Comparison of ENCODE assay signal across 11 cellular contexts in genomic region chr1:206053616-206054015, GRCh38. TPM values are rescaled to one million over a fixed set of nuclear protein-coding genes. Genes with fewer than 3 reads are reported as not detected.
DNase-seq lines count a peak whose midpoint lies in the region; ATAC-seq, FAIRE-seq and TF ChIP-seq lines count a peak whose summit lies in the region.
"Not testable (repeated sequence)": the region's sequence is repeated elsewhere in the genome, so short reads cannot be mapped to it uniquely, and the experiment has no call there.
"Had no signal": no experiment of that assay in that cellular context is flagged by ENCODE, and none has a peak within 500 bp of the region (broad histone marks: within the 10 kb centered on the region; RNA-seq: fewer than 3 reads in every experiment).

No MANE protein-coding gene starts in this region.

- peaks cover 43% of the 10 kb centered on the region for H3K4me1 Mint-ChIP-seq in activated CD4-positive, alpha-beta T cell treated with anti-CD3 and anti-CD28 coated beads, Interleukin-2, amount 10 ng/mL, durations not matched to agents 7 days and 5 days
- H3K4me1 Mint-ChIP-seq in nephron: not testable (repeated sequence)

- H3K9me3 ChIP-seq in Loucy (ENCODE audit: insufficient read depth, low read depth, low read length); esophagus squamous epithelium; HepG2 (ENCODE audit: low read length): not testable (repeated sequence)

- not testable (repeated sequence) for H3K9ac ChIP-seq in Loucy (ENCODE audit: low read depth, low read length, poor library complexity, severe bottlenecking)
- peak overlapping the region; percentile 76 for H3K9ac ChIP-seq in HepG2 (ENCODE audit: insufficient read depth, low read depth, low read length)

- H3K27ac ChIP-seq in esophagus squamous epithelium: peak overlapping the region in 3 of 4 donors; percentile 2 to 45 (median 34)
- H3K27ac ChIP-seq in HepG2 (ENCODE audit: extremely low read length, insufficient read depth, low read length): peak overlapping the region; percentile 86

- H3K27me3 Mint-ChIP-seq in activated CD4-positive, alpha-beta T cell treated with anti-CD3 and anti-CD28 coated beads, Interleukin-2, amount 10 ng/mL, durations not matched to agents 7 days and 5 days: not testable (repeated sequence)
- peaks cover 13% of the 10 kb centered on the region for H3K27me3 Mint-ChIP-seq in nephron (ENCODE audit: low read depth)

- H2AFZ ChIP-seq in Loucy (ENCODE audit: low read length); HepG2 (ENCODE audit: low read length): not testable (repeated sequence)

- not testable (repeated sequence) for H3F3A ChIP-seq in Loucy (ENCODE audit: low read depth)

- POLR2A ChIA-PET in activated CD4-positive, alpha-beta T cell treated with anti-CD3 and anti-CD28 coated beads, Interleukin-2, amount 10 ng/mL, durations not matched to agents 7 days and 5 days (lab: Charles Lee); HepG2 (lab: Yijun Ruan, JAX): not testable (repeated sequence)

- not testable (repeated sequence) for H3K36me3 Mint-ChIP-seq in activated CD4-positive, alpha-beta T cell treated with anti-CD3 and anti-CD28 coated beads, Interleukin-2, amount 10 ng/mL, durations not matched to agents 7 days and 5 days (ENCODE audit: low read depth); nephron (ENCODE audit: low read depth)

- not testable (repeated sequence) for TF ChIP-seq RAD21 in HepG2 (CRISPR knock-in tag; IDR thresholded peaks at IDR 0.05)

- not testable (repeated sequence) for H4K20me1 ChIP-seq in Loucy (ENCODE audit: insufficient read depth, low read length, poor library complexity, severe bottlenecking); HepG2 (ENCODE audit: insufficient read depth, low read length)

- WGBS in esophagus squamous epithelium, 2 donors: 70 to 90% methylated on average over 4 of the region's 4 CpGs
- 6% methylated on average over 4 of the region's 4 CpGs for WGBS in HepG2 (ENCODE audit: low lambda C conversion rate)

- H3K9me3 Mint-ChIP-seq in activated CD4-positive, alpha-beta T cell treated with anti-CD3 and anti-CD28 coated beads, Interleukin-2, amount 10 ng/mL, durations not matched to agents 7 days and 5 days; nephron: not testable (repeated sequence)

- peak overlapping the region; percentile 54 for H3K27ac Mint-ChIP-seq in activated CD4-positive, alpha-beta T cell treated with anti-CD3 and anti-CD28 coated beads, Interleukin-2, amount 10 ng/mL, durations not matched to agents 7 days and 5 days
- peak overlapping the region; percentile 3 to 73 (median 26) for H3K27ac Mint-ChIP-seq in nephron

- H3K4me1 ChIP-seq in Loucy (ENCODE audit: insufficient read depth, low read length, poor library complexity, severe bottlenecking) (peaks cover 38% of the 10 kb centered on the region), esophagus squamous epithelium (peaks cover 0 to 14% (median 10%) of the 10 kb centered on the region in 3 donors), HepG2 (ENCODE audit: insufficient read depth, low read length) (peaks cover 80% of the 10 kb centered on the region)

- H3K4me2 ChIP-seq in Loucy (ENCODE audit: low read depth, low read length, poor library complexity, severe bottlenecking) (peak overlapping the region; percentile 0), HepG2 (ENCODE audit: low read depth, low read length) (peak overlapping the region; percentile 94)

- not testable (repeated sequence) for FAIRE-seq in HepG2 (lab: Jason Lieb, UNC)

- in situ Hi-C loops in HepG2 (cut with HindIII; ENCODE audit: extremely low pct_ligation_motif_present, low pct_unique_long_range_greater_than_20kb): not testable (repeated sequence)

- H3K4me3 Mint-ChIP-seq in activated CD4-positive, alpha-beta T cell treated with anti-CD3 and anti-CD28 coated beads, Interleukin-2, amount 10 ng/mL, durations not matched to agents 7 days and 5 days: not testable (repeated sequence)
- H3K4me3 Mint-ChIP-seq in nephron: peak overlapping the region in 1 of 3 experiments; percentile 41

- CTCF ChIA-PET in activated CD4-positive, alpha-beta T cell treated with anti-CD3 and anti-CD28 coated beads, Interleukin-2, amount 10 ng/mL, durations not matched to agents 7 days and 5 days (lab: Charles Lee); HepG2 (lab: Yijun Ruan, JAX; ENCODE audit: low intra/inter-chr PET ratio, low total read pairs): not testable (repeated sequence)

- TF ChIP-seq CTCF in GM06990 (IDR thresholded peaks at IDR 0.05; ENCODE audit: insufficient read depth, low read length, poor library complexity, severe bottlenecking); Loucy (conservative IDR thresholded peaks at IDR 0.05; ENCODE audit: low read length); esophagus squamous epithelium (IDR thresholded peaks at IDR 0.05); HepG2 (CRISPR knock-in tag; IDR thresholded peaks at IDR 0.05); nephron (IDR thresholded peaks at IDR 0.05; ENCODE audit: unreplicated experiment in 3 of 3): not testable (repeated sequence)

- H3K79me2 ChIP-seq in Loucy (ENCODE audit: insufficient read depth, low read length): peaks cover 25% of the 10 kb centered on the region; the same call in 1 of the 2 replicates
- H3K79me2 ChIP-seq in HepG2 (ENCODE audit: insufficient read depth, low read length): peaks cover 49% of the 10 kb centered on the region

- H3K9me2 ChIP-seq in Loucy (replicated peaks; ENCODE audit: low read depth, low read length): not testable (repeated sequence)

- not testable (repeated sequence) for ATAC-seq in HepG2

- BruUV-seq in HepG2 (replicated peaks; lab: Mats Ljungman, UMichigan): not testable (repeated sequence)

- not testable (repeated sequence) for TF ChIP-seq POLR2A in esophagus squamous epithelium (IDR thresholded peaks at IDR 0.05); HepG2 (IDR thresholded peaks at IDR 0.05; ENCODE audit: insufficient read depth in 1 of 2, low read depth in 2 of 2, low read length in 2 of 2)

- H3K4me3 ChIP-seq in GM06990 (replicated peaks; ENCODE audit: low read depth, low read length): peak overlapping the region; percentile 72
- H3K4me3 ChIP-seq in Loucy (ENCODE audit: low read length, poor library complexity, severe bottlenecking): not testable (repeated sequence)
- H3K4me3 ChIP-seq in esophagus squamous epithelium: peak overlapping the region in 1 of 4 donors; percentile 45
- peak overlapping the region; percentile 59 to 78 (median 68) for H3K4me3 ChIP-seq in HepG2 (replicated peaks in 1 of 3; ENCODE audit: insufficient read depth in 1 of 3, low read depth in 2 of 3, low read length in 3 of 3)

- intact Hi-C loops in esophagus squamous epithelium (cut with DNase I); HepG2 (cut with micrococcal nuclease; ENCODE audit: unreplicated experiment): not testable (repeated sequence)

- not testable (repeated sequence) for H3K27me3 ChIP-seq in GM06990 (replicated peaks; ENCODE audit: control insufficient read depth, insufficient read depth, low read length); Loucy (ENCODE audit: insufficient read depth, low read length, poor library complexity, severe bottlenecking); esophagus squamous epithelium; HepG2 (ENCODE audit: control insufficient read depth in 1 of 2, insufficient read depth in 2 of 2, low read length in 2 of 2)

- not testable (repeated sequence) for DNase-seq in GM06990 (ENCODE audit: extremely low read depth, insufficient read length); activated CD4-positive, alpha-beta T cell treated with anti-CD3 and anti-CD28 coated beads, Interleukin-2, amount 10 ng/mL, durations not matched to agents 7 days and 5 days; esophagus squamous epithelium (lab: John Stamatoyannopoulos, UW); HepG2 (ENCODE audit: low spot score)
- DNase-seq in RPMI8226: peak; percentile 67

- TF ChIP-seq EP300 in HepG2 (IDR thresholded peaks at IDR 0.05; ENCODE audit: low read depth in 2 of 2, low read length in 2 of 2); HepG2 (CRISPR knock-in tag; IDR thresholded peaks at IDR 0.05; ENCODE audit: borderline replicate concordance): not testable (repeated sequence)

- H3K36me3 ChIP-seq in GM06990 (ENCODE audit: control insufficient read depth, insufficient read depth, low read length); esophagus squamous epithelium; HepG2 (replicated peaks in 1 of 2; ENCODE audit: control insufficient read depth in 1 of 2, insufficient read depth in 2 of 2, low read length in 2 of 2): not testable (repeated sequence)
- H3K36me3 ChIP-seq in Loucy (ENCODE audit: insufficient read depth, low read length): peaks cover 53% of the 10 kb centered on the region

RNA-seq across cellular contexts. Expression of gene RHEX, which starts 0.6 kb away (rescaled TPM):
- total RNA-seq in activated CD4-positive, alpha-beta T cell treated with anti-CD3 and anti-CD28 coated beads, Interleukin-2, amount 10 ng/mL, durations not matched to agents 7 days and 5 days: not detected
- total RNA-seq in esophagus squamous epithelium (10 to 100 TPM in 1 of 4 donors, 1 to 10 TPM in 1, under 1 TPM in 1, not detected in 1; 0.72 to 21.9 (median 4.5) TPM), HepG2 (2016; rRNA removed; fragmentation: Illumina TruSeq; extraction: Trizol) (1.6 and 2.7 TPM in 2 replicates)
- total RNA-seq in HepG2 (2016; cell fraction: cytosol; rRNA removed; fragmentation: Illumina TruSeq; extraction: Trizol; ENCODE audit: low read depth): 0.51 and 0.71 TPM in 2 replicates
- total RNA-seq in HepG2 (2016; cell fraction: insoluble cytoplasmic fraction; rRNA removed; fragmentation: Illumina TruSeq; extraction: Trizol): 1.9 and 3.2 TPM in 2 replicates
- 1.2 and 1.3 TPM in 2 replicates for total RNA-seq in HepG2 (2016; cell fraction: membrane; rRNA removed; fragmentation: Illumina TruSeq; extraction: Trizol)
- 9.2 and 9.4 TPM in 2 replicates for total RNA-seq in HepG2 (2016; cell fraction: nucleus; rRNA removed; fragmentation: Illumina TruSeq; extraction: Trizol)
- polyA plus RNA-seq in HepG2 (2011; rRNA removed): 1.3 and 1.4 TPM in 2 replicates
- 0.76 and 0.82 TPM in 2 replicates for polyA plus RNA-seq in HepG2 (2011; cell fraction: cytosol; rRNA removed)
- polyA plus RNA-seq in HepG2 (2011; cell fraction: nucleus; rRNA removed): 3.7 and 4.5 TPM in 2 replicates
- polyA plus RNA-seq in HepG2 (2012): 1.2 and 2.7 TPM in 2 replicates
- polyA plus RNA-seq in HepG2 (2016; cell fraction: cytosol; fragmentation: Illumina TruSeq; extraction: Trizol; ENCODE audit: low read depth): 0.32 and 0.57 TPM in 2 replicates
- polyA plus RNA-seq in HepG2 (2016; cell fraction: insoluble cytoplasmic fraction; fragmentation: Illumina TruSeq; extraction: Trizol; ENCODE audit: low read depth): 1.2 and 1.8 TPM in 2 replicates
- 0.90 and 1.1 TPM in 2 replicates for polyA plus RNA-seq in HepG2 (2016; cell fraction: membrane; fragmentation: Illumina TruSeq; extraction: Trizol; ENCODE audit: low read depth)
- 7.6 and 8.5 TPM in 2 replicates for polyA plus RNA-seq in HepG2 (2016; cell fraction: nucleus; fragmentation: Illumina TruSeq; extraction: Trizol; ENCODE audit: insufficient read depth, low read depth)
- polyA minus RNA-seq in HepG2 (2011; rRNA and poly(A)+ RNA removed; ENCODE audit: low replicate concordance): 2.5 TPM in 1 of 2 replicates, not detected in the other
- polyA minus RNA-seq in HepG2 (2011; cell fraction: cytosol; rRNA and poly(A)+ RNA removed): 1.4 TPM in 1 of 2 replicates, not detected in the other
- polyA minus RNA-seq in HepG2 (2011; cell fraction: nucleus; rRNA and poly(A)+ RNA removed): 7.7 and 10.4 TPM in 2 replicates
- total RNA-seq: CD8-positive, alpha-beta T cell; H7; PC-9 had no signal
- polyA plus RNA-seq: SK-N-SH had no signal

RNA-seq across cellular contexts. Expression of gene CTSE, which starts 29.9 kb away (rescaled TPM):
- total RNA-seq in activated CD4-positive, alpha-beta T cell treated with anti-CD3 and anti-CD28 coated beads, Interleukin-2, amount 10 ng/mL, durations not matched to agents 7 days and 5 days: not detected
- total RNA-seq in esophagus squamous epithelium (under 1 TPM in 3 of 4 donors, not detected in 1; 0.32 to 0.48 (median 0.38) TPM), HepG2 (2016; rRNA removed; fragmentation: Illumina TruSeq; extraction: Trizol) (0.69 and 0.95 TPM in 2 replicates)
- total RNA-seq in HepG2 (2016; cell fraction: cytosol; rRNA removed; fragmentation: Illumina TruSeq; extraction: Trizol; ENCODE audit: low read depth): 0.18 and 0.20 TPM in 2 replicates
- total RNA-seq in HepG2 (2016; cell fraction: insoluble cytoplasmic fraction; rRNA removed; fragmentation: Illumina TruSeq; extraction: Trizol): 0.62 and 0.76 TPM in 2 replicates
- 0.19 and 0.48 TPM in 2 replicates for total RNA-seq in HepG2 (2016; cell fraction: membrane; rRNA removed; fragmentation: Illumina TruSeq; extraction: Trizol)
- 1.3 and 1.4 TPM in 2 replicates for total RNA-seq in HepG2 (2016; cell fraction: nucleus; rRNA removed; fragmentation: Illumina TruSeq; extraction: Trizol)
- 0.37 and 0.50 TPM in 2 replicates for polyA plus RNA-seq in HepG2 (2011; rRNA removed)
- 0.50 and 0.58 TPM in 2 replicates for polyA plus RNA-seq in HepG2 (2011; cell fraction: cytosol; rRNA removed)
- 0.06 and 0.26 TPM in 2 replicates for polyA plus RNA-seq in HepG2 (2011; cell fraction: nucleus; rRNA removed)
- 0.19 and 0.23 TPM in 2 replicates for polyA plus RNA-seq in HepG2 (2012)
- polyA plus RNA-seq in HepG2 (2016; cell fraction: cytosol; fragmentation: Illumina TruSeq; extraction: Trizol; ENCODE audit: low read depth): 0.18 and 0.36 TPM in 2 replicates
- polyA plus RNA-seq in HepG2 (2016; cell fraction: insoluble cytoplasmic fraction; fragmentation: Illumina TruSeq; extraction: Trizol; ENCODE audit: low read depth): 0.30 and 0.46 TPM in 2 replicates
- polyA plus RNA-seq in HepG2 (2016; cell fraction: membrane; fragmentation: Illumina TruSeq; extraction: Trizol; ENCODE audit: low read depth): 0.26 and 0.27 TPM in 2 replicates
- polyA plus RNA-seq in HepG2 (2016; cell fraction: nucleus; fragmentation: Illumina TruSeq; extraction: Trizol; ENCODE audit: insufficient read depth, low read depth): 1.6 and 2.5 TPM in 2 replicates
- 0.07 and 0.26 TPM in 2 replicates for polyA minus RNA-seq in HepG2 (2011; rRNA and poly(A)+ RNA removed; ENCODE audit: low replicate concordance)
- polyA minus RNA-seq in HepG2 (2011; cell fraction: cytosol; rRNA and poly(A)+ RNA removed): not detected in 2 replicates
- 0.25 TPM in 1 of 2 replicates, not detected in the other for polyA minus RNA-seq in HepG2 (2011; cell fraction: nucleus; rRNA and poly(A)+ RNA removed)
- total RNA-seq: CD8-positive, alpha-beta T cell; H7 had no signal
- polyA plus RNA-seq: SK-N-SH had no signal

RNA-seq across cellular contexts. Expression of gene RAB7B, which starts 50.4 kb away (rescaled TPM):
- total RNA-seq in activated CD4-positive, alpha-beta T cell treated with anti-CD3 and anti-CD28 coated beads, Interleukin-2, amount 10 ng/mL, durations not matched to agents 7 days and 5 days: not detected
- 10 to 100 TPM; 15.8 to 24.2 (median 21.4) TPM for total RNA-seq in esophagus squamous epithelium
- 0.34 and 0.46 TPM in 2 replicates for total RNA-seq in HepG2 (2016; rRNA removed; fragmentation: Illumina TruSeq; extraction: Trizol)
- total RNA-seq in HepG2 (2016; cell fraction: cytosol; rRNA removed; fragmentation: Illumina TruSeq; extraction: Trizol; ENCODE audit: low read depth): not detected in 2 replicates
- total RNA-seq in HepG2 (2016; cell fraction: insoluble cytoplasmic fraction; rRNA removed; fragmentation: Illumina TruSeq; extraction: Trizol): 0.32 and 0.49 TPM in 2 replicates
- total RNA-seq in HepG2 (2016; cell fraction: membrane; rRNA removed; fragmentation: Illumina TruSeq; extraction: Trizol): 0.22 TPM in 1 of 2 replicates, not detected in the other
- total RNA-seq in HepG2 (2016; cell fraction: nucleus; rRNA removed; fragmentation: Illumina TruSeq; extraction: Trizol): 0.19 and 0.28 TPM in 2 replicates
- 0.05 and 0.39 TPM in 2 replicates for polyA plus RNA-seq in HepG2 (2011; rRNA removed)
- polyA plus RNA-seq in HepG2 (2011; cell fraction: cytosol; rRNA removed): 0.09 and 0.19 TPM in 2 replicates
- polyA plus RNA-seq in HepG2 (2011; cell fraction: nucleus; rRNA removed): 0.31 and 0.34 TPM in 2 replicates
- polyA plus RNA-seq in HepG2 (2012): not detected in 2 replicates
- 0.06 and 0.08 TPM in 2 replicates for polyA plus RNA-seq in HepG2 (2016; cell fraction: cytosol; fragmentation: Illumina TruSeq; extraction: Trizol; ENCODE audit: low read depth)
- 0.50 and 0.66 TPM in 2 replicates for polyA plus RNA-seq in HepG2 (2016; cell fraction: insoluble cytoplasmic fraction; fragmentation: Illumina TruSeq; extraction: Trizol; ENCODE audit: low read depth)
- polyA plus RNA-seq in HepG2 (2016; cell fraction: membrane; fragmentation: Illumina TruSeq; extraction: Trizol; ENCODE audit: low read depth): 0.10 TPM in 1 of 2 replicates, not detected in the other
- 0.24 TPM in 1 of 2 replicates, not detected in the other for polyA plus RNA-seq in HepG2 (2016; cell fraction: nucleus; fragmentation: Illumina TruSeq; extraction: Trizol; ENCODE audit: insufficient read depth, low read depth)
- polyA minus RNA-seq in HepG2 (2011; rRNA and poly(A)+ RNA removed; ENCODE audit: low replicate concordance): 0.12 TPM in 1 of 2 replicates, not detected in the other
- polyA minus RNA-seq in HepG2 (2011; cell fraction: cytosol; rRNA and poly(A)+ RNA removed): not detected in 2 replicates
- not detected in 2 replicates for polyA minus RNA-seq in HepG2 (2011; cell fraction: nucleus; rRNA and poly(A)+ RNA removed)
- total RNA-seq: CD8-positive, alpha-beta T cell; H7; PC-9 had no signal

Comparison
In these comparisons a context has a peak if more than half of its experiments do, and no peak if none do; other contexts are left out.
1. RNA of gene RAB7B, which starts 50.4 kb away (total RNA-seq): 15.8 to 24.2 TPM in esophagus squamous epithelium; 0.19 to 0.49 TPM in HepG2 and not detected in activated CD4-positive, alpha-beta T cell treated with anti-CD3 and anti-CD28 coated beads, Interleukin-2, amount 10 ng/mL, durations not matched to agents 7 days and 5 days; every median in the first group is over 10 times any median in the second.